In the genomic region with DNA sequence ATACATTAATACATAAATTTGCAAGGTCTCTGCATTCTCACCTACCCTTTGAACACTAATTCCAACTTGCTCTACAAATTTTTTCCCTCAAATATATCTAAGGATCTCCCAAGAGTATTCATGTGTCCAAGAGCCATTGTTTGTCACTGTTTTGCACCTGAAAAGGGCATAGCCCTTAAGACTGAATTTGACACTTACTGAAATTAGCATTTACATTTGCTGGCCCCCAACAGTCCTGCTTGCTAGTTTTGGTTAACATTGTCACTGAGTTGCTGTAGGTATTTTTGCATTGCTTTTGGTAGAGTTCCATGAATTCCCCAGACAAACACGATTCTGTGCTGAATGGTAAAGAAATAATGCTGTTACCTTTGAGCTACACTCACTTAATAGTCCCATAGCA, we compare ENCODE assay signal across 1 cellular context.
TF ChIP-seq lines count a peak whose summit lies in the region.

No MANE protein-coding gene starts in this region.

TF ChIP-seq in H1, 55 proteins besides CTCF, POLR2A, EP300 and RAD21:
- no peak for TF ChIP-seq GABPA (IDR thresholded peaks at IDR 0.05; ENCODE audit: borderline replicate concordance, insufficient read depth, low read length)
- no peak for TF ChIP-seq SAP30 (IDR thresholded peaks at IDR 0.05; ENCODE audit: insufficient read depth, insufficient replicate concordance, low read length)
- TF ChIP-seq, protein P1, sequence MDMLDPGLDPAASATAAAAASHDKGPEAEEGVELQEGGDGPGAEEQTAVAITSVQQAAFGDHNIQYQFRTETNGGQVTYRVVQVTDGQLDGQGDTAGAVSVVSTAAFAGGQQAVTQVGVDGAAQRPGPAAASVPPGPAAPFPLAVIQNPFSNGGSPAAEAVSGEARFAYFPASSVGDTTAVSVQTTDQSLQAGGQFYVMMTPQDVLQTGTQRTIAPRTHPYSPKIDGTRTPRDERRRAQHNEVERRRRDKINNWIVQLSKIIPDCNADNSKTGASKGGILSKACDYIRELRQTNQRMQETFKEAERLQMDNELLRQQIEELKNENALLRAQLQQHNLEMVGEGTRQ (IDR thresholded peaks at IDR 0.05; ENCODE audit: low read length): no peak
- TF ChIP-seq, protein P2, sequence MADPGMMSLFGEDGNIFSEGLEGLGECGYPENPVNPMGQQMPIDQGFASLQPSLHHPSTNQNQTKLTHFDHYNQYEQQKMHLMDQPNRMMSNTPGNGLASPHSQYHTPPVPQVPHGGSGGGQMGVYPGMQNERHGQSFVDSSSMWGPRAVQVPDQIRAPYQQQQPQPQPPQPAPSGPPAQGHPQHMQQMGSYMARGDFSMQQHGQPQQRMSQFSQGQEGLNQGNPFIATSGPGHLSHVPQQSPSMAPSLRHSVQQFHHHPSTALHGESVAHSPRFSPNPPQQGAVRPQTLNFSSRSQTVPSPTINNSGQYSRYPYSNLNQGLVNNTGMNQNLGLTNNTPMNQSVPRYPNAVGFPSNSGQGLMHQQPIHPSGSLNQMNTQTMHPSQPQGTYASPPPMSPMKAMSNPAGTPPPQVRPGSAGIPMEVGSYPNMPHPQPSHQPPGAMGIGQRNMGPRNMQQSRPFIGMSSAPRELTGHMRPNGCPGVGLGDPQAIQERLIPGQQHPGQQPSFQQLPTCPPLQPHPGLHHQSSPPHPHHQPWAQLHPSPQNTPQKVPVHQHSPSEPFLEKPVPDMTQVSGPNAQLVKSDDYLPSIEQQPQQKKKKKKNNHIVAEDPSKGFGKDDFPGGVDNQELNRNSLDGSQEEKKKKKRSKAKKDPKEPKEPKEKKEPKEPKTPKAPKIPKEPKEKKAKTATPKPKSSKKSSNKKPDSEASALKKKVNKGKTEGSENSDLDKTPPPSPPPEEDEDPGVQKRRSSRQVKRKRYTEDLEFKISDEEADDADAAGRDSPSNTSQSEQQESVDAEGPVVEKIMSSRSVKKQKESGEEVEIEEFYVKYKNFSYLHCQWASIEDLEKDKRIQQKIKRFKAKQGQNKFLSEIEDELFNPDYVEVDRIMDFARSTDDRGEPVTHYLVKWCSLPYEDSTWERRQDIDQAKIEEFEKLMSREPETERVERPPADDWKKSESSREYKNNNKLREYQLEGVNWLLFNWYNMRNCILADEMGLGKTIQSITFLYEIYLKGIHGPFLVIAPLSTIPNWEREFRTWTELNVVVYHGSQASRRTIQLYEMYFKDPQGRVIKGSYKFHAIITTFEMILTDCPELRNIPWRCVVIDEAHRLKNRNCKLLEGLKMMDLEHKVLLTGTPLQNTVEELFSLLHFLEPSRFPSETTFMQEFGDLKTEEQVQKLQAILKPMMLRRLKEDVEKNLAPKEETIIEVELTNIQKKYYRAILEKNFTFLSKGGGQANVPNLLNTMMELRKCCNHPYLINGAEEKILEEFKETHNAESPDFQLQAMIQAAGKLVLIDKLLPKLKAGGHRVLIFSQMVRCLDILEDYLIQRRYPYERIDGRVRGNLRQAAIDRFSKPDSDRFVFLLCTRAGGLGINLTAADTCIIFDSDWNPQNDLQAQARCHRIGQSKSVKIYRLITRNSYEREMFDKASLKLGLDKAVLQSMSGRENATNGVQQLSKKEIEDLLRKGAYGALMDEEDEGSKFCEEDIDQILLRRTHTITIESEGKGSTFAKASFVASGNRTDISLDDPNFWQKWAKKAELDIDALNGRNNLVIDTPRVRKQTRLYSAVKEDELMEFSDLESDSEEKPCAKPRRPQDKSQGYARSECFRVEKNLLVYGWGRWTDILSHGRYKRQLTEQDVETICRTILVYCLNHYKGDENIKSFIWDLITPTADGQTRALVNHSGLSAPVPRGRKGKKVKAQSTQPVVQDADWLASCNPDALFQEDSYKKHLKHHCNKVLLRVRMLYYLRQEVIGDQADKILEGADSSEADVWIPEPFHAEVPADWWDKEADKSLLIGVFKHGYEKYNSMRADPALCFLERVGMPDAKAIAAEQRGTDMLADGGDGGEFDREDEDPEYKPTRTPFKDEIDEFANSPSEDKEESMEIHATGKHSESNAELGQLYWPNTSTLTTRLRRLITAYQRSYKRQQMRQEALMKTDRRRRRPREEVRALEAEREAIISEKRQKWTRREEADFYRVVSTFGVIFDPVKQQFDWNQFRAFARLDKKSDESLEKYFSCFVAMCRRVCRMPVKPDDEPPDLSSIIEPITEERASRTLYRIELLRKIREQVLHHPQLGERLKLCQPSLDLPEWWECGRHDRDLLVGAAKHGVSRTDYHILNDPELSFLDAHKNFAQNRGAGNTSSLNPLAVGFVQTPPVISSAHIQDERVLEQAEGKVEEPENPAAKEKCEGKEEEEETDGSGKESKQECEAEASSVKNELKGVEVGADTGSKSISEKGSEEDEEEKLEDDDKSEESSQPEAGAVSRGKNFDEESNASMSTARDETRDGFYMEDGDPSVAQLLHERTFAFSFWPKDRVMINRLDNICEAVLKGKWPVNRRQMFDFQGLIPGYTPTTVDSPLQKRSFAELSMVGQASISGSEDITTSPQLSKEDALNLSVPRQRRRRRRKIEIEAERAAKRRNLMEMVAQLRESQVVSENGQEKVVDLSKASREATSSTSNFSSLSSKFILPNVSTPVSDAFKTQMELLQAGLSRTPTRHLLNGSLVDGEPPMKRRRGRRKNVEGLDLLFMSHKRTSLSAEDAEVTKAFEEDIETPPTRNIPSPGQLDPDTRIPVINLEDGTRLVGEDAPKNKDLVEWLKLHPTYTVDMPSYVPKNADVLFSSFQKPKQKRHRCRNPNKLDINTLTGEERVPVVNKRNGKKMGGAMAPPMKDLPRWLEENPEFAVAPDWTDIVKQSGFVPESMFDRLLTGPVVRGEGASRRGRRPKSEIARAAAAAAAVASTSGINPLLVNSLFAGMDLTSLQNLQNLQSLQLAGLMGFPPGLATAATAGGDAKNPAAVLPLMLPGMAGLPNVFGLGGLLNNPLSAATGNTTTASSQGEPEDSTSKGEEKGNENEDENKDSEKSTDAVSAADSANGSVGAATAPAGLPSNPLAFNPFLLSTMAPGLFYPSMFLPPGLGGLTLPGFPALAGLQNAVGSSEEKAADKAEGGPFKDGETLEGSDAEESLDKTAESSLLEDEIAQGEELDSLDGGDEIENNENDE (IDR thresholded peaks at IDR 0.05; ENCODE audit: insufficient replicate concordance, low read length): no peak
- TF ChIP-seq KDM1A (IDR thresholded peaks at IDR 0.05; ENCODE audit: borderline replicate concordance, low read length): no peak
- TF ChIP-seq BCL11A (IDR thresholded peaks at IDR 0.05; ENCODE audit: low read depth in 2 of 2, low read length in 2 of 2): no peak
- no peak for TF ChIP-seq TEAD4 (IDR thresholded peaks at IDR 0.05; ENCODE audit: low read depth, low read length)
- TF ChIP-seq EGR1 (IDR thresholded peaks at IDR 0.05; ENCODE audit: borderline replicate concordance, low read depth, low read length): no peak
- TF ChIP-seq, protein P3, sequence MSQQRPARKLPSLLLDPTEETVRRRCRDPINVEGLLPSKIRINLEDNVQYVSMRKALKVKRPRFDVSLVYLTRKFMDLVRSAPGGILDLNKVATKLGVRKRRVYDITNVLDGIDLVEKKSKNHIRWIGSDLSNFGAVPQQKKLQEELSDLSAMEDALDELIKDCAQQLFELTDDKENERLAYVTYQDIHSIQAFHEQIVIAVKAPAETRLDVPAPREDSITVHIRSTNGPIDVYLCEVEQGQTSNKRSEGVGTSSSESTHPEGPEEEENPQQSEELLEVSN (IDR thresholded peaks at IDR 0.05): no peak
- TF ChIP-seq SIN3A (conservative IDR thresholded peaks at IDR 0.05 in 1 of 2, IDR thresholded peaks at IDR 0.05 in 1 of 2; ENCODE audit: low read depth in 1 of 2, low read length in 2 of 2): no peak
- TF ChIP-seq JUN (IDR thresholded peaks at IDR 0.05; ENCODE audit: low read depth, low read length): no peak
- no peak for TF ChIP-seq CBX8 (IDR thresholded peaks at IDR 0.05; ENCODE audit: borderline replicate concordance, low read depth, low read length)
- TF ChIP-seq CBX5 (IDR thresholded peaks at IDR 0.05; ENCODE audit: low read depth, low read length): no peak
